8 cellular contexts compared by ENCODE assay signal in genomic region chr4:158768577-158769174, GRCh38. TPM values are rescaled to one million over a fixed set of nuclear protein-coding genes. Genes with fewer than 3 reads are reported as not detected.
DNase-seq lines count a peak whose midpoint lies in the region; ATAC-seq and TF ChIP-seq lines count a peak whose summit lies in the region.

FNIP2 (plus strand) TSS chr4:158769026; CDS start chr4:158769213, 187 bp downstream.

- TF ChIP-seq CTCF in liver (IDR thresholded peaks at IDR 0.05; ENCODE audit: low read depth, low read length, missing input control) = no peak

- H3K27me3 ChIP-seq in liver (ENCODE audit: control insufficient read depth in 4 of 4, insufficient read depth in 4 of 4, low read length in 3 of 4) = no peaks in the 10 kb centered on the region

- peak within 1 kb of the TSS; percentile 91 to 93 for H3K9ac ChIP-seq in liver (ENCODE audit: low read depth in 1 of 2, low read length in 2 of 2)

- peak within 1 kb of the TSS; percentile 77 to 100 (median 84) for H3K4me3 ChIP-seq in liver (ENCODE audit: low read depth in 1 of 3, low read length in 3 of 3)

- no peak for TF ChIP-seq RAD21 in liver (IDR thresholded peaks at IDR 0.05)

- ATAC-seq in GM18870 (IDR thresholded peaks at IDR 0.05; ENCODE audit: unreplicated experiment) (peak; percentile 40), HG03097 (IDR thresholded peaks at IDR 0.05; ENCODE audit: low FRiP score, unreplicated experiment) (peak; percentile 77)

- DNase-seq in AG08395 (ENCODE audit: low spot score) (peak; percentile 93), NCI-H345 (lab: John Stamatoyannopoulos, UW) (peak; percentile 75), dermis microvascular lymphatic vessel endothelial cell (ENCODE audit: low read depth in 2 of 2) (peak in 1 of 2 donors; percentile 87)
- peak; percentile 70 for DNase-seq in activated CD4-positive, alpha-beta T cell treated with anti-CD3 and anti-CD28 coated beads, Interleukin-2, amount 50 U/mL, for 1 hour
- DNase-seq in stimulated activated CD4-positive, alpha-beta T cell treated with anti-CD3 and anti-CD28 coated beads, Interleukin-4, amount 100 ng/mL, for 1 hour = peak; percentile 68

- H3K9me3 ChIP-seq in liver (ENCODE audit: control insufficient read depth in 4 of 4, low read length in 3 of 4) = no peaks in the 10 kb centered on the region

- H3K4me1 ChIP-seq in liver (ENCODE audit: control insufficient read depth in 4 of 4, insufficient read depth in 4 of 4, low read length in 3 of 4) = peaks cover 3 to 28% (median 10%) of the 10 kb centered on the region in 4 donors

- H3K27ac ChIP-seq in liver (ENCODE audit: low read depth in 1 of 2, low read length in 2 of 2) = peak within 1 kb of the TSS; percentile 85 to 86

- H3K36me3 ChIP-seq in liver (ENCODE audit: control insufficient read depth in 4 of 4, insufficient read depth in 3 of 4, low read depth in 1 of 4, low read length in 3 of 4) = no peaks in the 10 kb centered on the region

- under 1% methylated on average over 85 of the region's 85 CpGs for WGBS in liver

TF ChIP-seq in liver, 16 proteins besides CTCF, POLR2A, EP300 and RAD21:
- TF ChIP-seq YY1 (IDR thresholded peaks at IDR 0.05) = no peak
- no peak for TF ChIP-seq ZBTB33 (IDR thresholded peaks at IDR 0.05)
- TF ChIP-seq FOXA1 (IDR thresholded peaks at IDR 0.05) = no peak
- no peak for TF ChIP-seq JUND (IDR thresholded peaks at IDR 0.05)
- TF ChIP-seq SP1 (IDR thresholded peaks at IDR 0.05) = no peak
- TF ChIP-seq MAX (IDR thresholded peaks at IDR 0.05) = no peak
- no peak for TF ChIP-seq FOXA2 (IDR thresholded peaks at IDR 0.05)
- TF ChIP-seq REST (IDR thresholded peaks at IDR 0.05) = no peak
- no peak for TF ChIP-seq TAF1 (conservative IDR thresholded peaks at IDR 0.05)
- TF ChIP-seq GABPA (IDR thresholded peaks at IDR 0.05 in 1 of 2, conservative IDR thresholded peaks at IDR 0.05 in 1 of 2) = no peak

RNA-seq across cellular contexts. Expression of gene FNIP2, which starts in this region (rescaled TPM):
- total RNA-seq in dermis microvascular lymphatic vessel endothelial cell (29.0 and 55.9 TPM in 2 replicates), liver (10 to 100 TPM; 36.7 to 88.7 TPM)
- 10 to 100 TPM in 1 of 2 donors, 1 to 10 TPM in 1; 8.8 to 10.3 TPM for polyA plus RNA-seq in liver
